Comparison of ENCODE assay signal across 14 cellular contexts in the genomic region with DNA sequence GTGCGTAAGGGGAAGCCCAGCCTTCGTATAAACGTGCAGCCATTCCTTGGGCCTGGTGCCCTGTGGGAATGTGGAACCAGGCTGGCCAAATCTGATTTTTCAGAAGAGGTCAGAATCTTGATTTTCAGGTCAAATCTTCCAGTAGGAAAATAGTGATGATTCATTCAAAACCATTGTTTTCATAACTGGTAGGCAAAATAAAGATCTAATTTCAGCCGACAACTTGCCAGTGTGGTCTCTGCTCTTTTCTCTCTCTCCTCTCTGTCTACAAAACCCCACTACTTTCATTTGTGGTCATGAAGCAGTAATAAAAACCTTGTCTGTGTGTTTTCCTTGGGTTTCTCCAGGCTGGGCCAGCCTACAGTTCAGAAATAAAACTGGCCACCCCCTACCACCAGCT.
DNase-seq lines count a peak whose midpoint lies in the region; ATAC-seq and TF ChIP-seq lines count a peak whose summit lies in the region.
"Had no signal": no experiment of that assay in that cellular context is flagged by ENCODE, and none has a peak within 500 bp of the region (broad histone marks: within the 10 kb centered on the region; RNA-seq: fewer than 3 reads in every experiment).

No MANE protein-coding gene starts in this region.

- no peak overlapping the region for H2BK120ac ChIP-seq in neuronal stem cell (ENCODE audit: low read depth, low read length)

- H3K4me1 ChIP-seq in SK-N-SH (ENCODE audit: control insufficient read depth in 1 of 2, insufficient read depth in 2 of 2, low read depth in 1 of 2, low read length in 1 of 2) (peaks cover 0 to 5% of the 10 kb centered on the region in 2 experiments; a peak in 1 of 4 replicates), fibroblast of lung (ENCODE audit: control insufficient read depth, extremely low read depth, insufficient read depth, low read length) (no peaks in the 10 kb centered on the region), neuronal stem cell (ENCODE audit: control insufficient read depth in 2 of 2, insufficient read depth in 1 of 2, low read depth in 1 of 2, low read length in 2 of 2) (peaks cover 11 to 17% of the 10 kb centered on the region in 2 donors), ovary (ENCODE audit: insufficient read depth) (peaks cover 2% of the 10 kb centered on the region)
- H3K4me1 ChIP-seq: gastrocnemius medialis, prostate gland, testis had no signal

- CTCF ChIA-PET in SK-N-SH (lab: Yijun Ruan, JAX): interaction anchor here (0.7 to 1.1 kb wide), 2 partner anchors 13 to 656 kb away, joined by 3 read pairs; no protein-coding TSS in a partner anchor

- no peak for TF ChIP-seq RAD21 in SK-N-SH (IDR thresholded peaks at IDR 0.05; ENCODE audit: low read length)

- no peak overlapping the region for H3K23ac ChIP-seq in neuronal stem cell (ENCODE audit: low read depth, low read length, poor library complexity)

- H3K27ac ChIP-seq in SK-N-SH (ENCODE audit: low read depth in 2 of 2, low read length in 1 of 2) (peak overlapping the region in 1 of 2 experiments; percentile 23; a peak in 1 of 4 replicates), fibroblast of lung (ENCODE audit: insufficient read depth, low read length) (no peak overlapping the region), neuronal stem cell (replicated peaks; ENCODE audit: low read length) (no peak overlapping the region), ovary (no peak overlapping the region)
- H3K27ac ChIP-seq: gastrocnemius medialis, prostate gland, testis had no signal

- no peaks in the 10 kb centered on the region for H3F3A ChIP-seq in SK-N-SH (replicated peaks; ENCODE audit: insufficient read depth)

- 67% methylated on average over 4 of the region's 4 CpGs for WGBS in SK-N-SH (ENCODE audit: low lambda C conversion rate)
- no CpG with 5 or more reads among the region's 4 CpGs for WGBS in neuronal stem cell (ENCODE audit: extremely low coverage in 2 of 2, insufficient read length in 2 of 2, insufficient replicate concordance in 1 of 2), 2 donors
- 35 to 60% (median 48%) methylated on average over 4 of the region's 4 CpGs for WGBS in ovary, 3 donors

- no peak overlapping the region for H2BK15ac ChIP-seq in neuronal stem cell (ENCODE audit: low read length)

- peak overlapping the region; percentile 40 for H3K4me2 ChIP-seq in SK-N-SH
- no peak overlapping the region for H3K4me2 ChIP-seq in fibroblast of lung (ENCODE audit: extremely low read depth, insufficient read depth, low read length)
- H3K4me2 ChIP-seq in neuronal stem cell (ENCODE audit: insufficient read depth, low read length, poor library complexity, severe bottlenecking): no peak overlapping the region

- H3K9me3 ChIP-seq in SK-N-SH (no peaks in the 10 kb centered on the region), fibroblast of lung (ENCODE audit: control insufficient read depth, insufficient read depth, low read depth, low read length) (no peaks in the 10 kb centered on the region), neuronal stem cell (replicated peaks in 1 of 2; ENCODE audit: control insufficient read depth in 2 of 2, insufficient read depth in 1 of 2, low read depth in 1 of 2, low read length in 2 of 2) (no peaks in the 10 kb centered on the region), ovary (no peaks in the 10 kb centered on the region)
- H3K9me3 ChIP-seq: gastrocnemius medialis, prostate gland, testis had no signal

- no peak overlapping the region for H2BK12ac ChIP-seq in neuronal stem cell (ENCODE audit: low read length)

- peak; percentile 22 for DNase-seq in ELR (ENCODE audit: low read depth)
- no peak for DNase-seq in SK-N-SH
- peak; percentile 40 to 72 for DNase-seq in fibroblast of lung (ENCODE audit: low read depth in 2 of 2)
- no peak for DNase-seq in neuronal stem cell (ENCODE audit: low spot score)
- DNase-seq in ovary: no peak
- no peak for DNase-seq in NCI-H2081 treated with DMSO at 0.1 percent for 48 hours (lab: John Stamatoyannopoulos, UW)
- DNase-seq: activated CD4-positive, alpha-beta T cell treated with anti-CD3 and anti-CD28 coated beads, Interleukin-2, amount 50 U/mL, for 4 hours; anterior cingulate cortex; gastrocnemius medialis; islet precursor cell; testis had no signal

- H2BK5ac ChIP-seq in neuronal stem cell (ENCODE audit: low read length): no peak overlapping the region

- H3K36me3 ChIP-seq in SK-N-SH (replicated peaks in 1 of 2; ENCODE audit: control insufficient read depth in 1 of 2, insufficient read depth in 2 of 2, low read length in 1 of 2): no peaks in the 10 kb centered on the region
- H3K36me3 ChIP-seq in fibroblast of lung (ENCODE audit: control insufficient read depth, insufficient read depth, low read length): no peaks in the 10 kb centered on the region
- H3K36me3 ChIP-seq in neuronal stem cell (replicated peaks in 1 of 2; ENCODE audit: control insufficient read depth in 2 of 2, insufficient read depth in 2 of 2, low read length in 2 of 2): no peaks in the 10 kb centered on the region
- H3K36me3 ChIP-seq in ovary: no peaks in the 10 kb centered on the region
- H3K36me3 ChIP-seq: gastrocnemius medialis, prostate gland had no signal

- no peak for TF ChIP-seq POLR2A in ovary (IDR thresholded peaks at IDR 0.05)

- H3K4me3 ChIP-seq in SK-N-SH (ENCODE audit: low read depth in 2 of 2, low read length in 1 of 2) (no peak overlapping the region), fibroblast of lung (replicated peaks in 1 of 4; ENCODE audit: control extremely low read depth in 1 of 4, insufficient read depth in 1 of 4, low read depth in 3 of 4, low read length in 4 of 4) (no peak overlapping the region), neuronal stem cell (ENCODE audit: low read length in 2 of 2) (no peak overlapping the region), ovary (no peak overlapping the region)
- H3K4me3 ChIP-seq: gastrocnemius medialis, prostate gland, testis had no signal

- H2AK5ac ChIP-seq in neuronal stem cell (ENCODE audit: low read depth, low read length): peak overlapping the region; percentile 86

- H4K8ac ChIP-seq in neuronal stem cell (ENCODE audit: low read depth, low read length): no peak overlapping the region

- H3K18ac ChIP-seq in neuronal stem cell (ENCODE audit: low read length): peak overlapping the region; percentile 16

- H4K91ac ChIP-seq in neuronal stem cell (ENCODE audit: low read depth, low read length, poor library complexity): no peak overlapping the region

- no peaks in the 10 kb centered on the region for H3K79me1 ChIP-seq in neuronal stem cell (ENCODE audit: low read depth, low read length)

- no peak for TF ChIP-seq EP300 in SK-N-SH (IDR thresholded peaks at IDR 0.05; ENCODE audit: borderline replicate concordance in 1 of 2, low read depth in 1 of 2, low read length in 1 of 2)
- TF ChIP-seq EP300 in ovary (IDR thresholded peaks at IDR 0.05): no peak

- no peaks in the 10 kb centered on the region for H3K79me2 ChIP-seq in SK-N-SH (ENCODE audit: insufficient read depth)
- no peaks in the 10 kb centered on the region for H3K79me2 ChIP-seq in fibroblast of lung (ENCODE audit: control insufficient read depth, insufficient read depth, low read length)

- peaks cover 29% of the 10 kb centered on the region for H4K20me1 ChIP-seq in SK-N-SH (ENCODE audit: insufficient read depth)
- no peaks in the 10 kb centered on the region for H4K20me1 ChIP-seq in fibroblast of lung (ENCODE audit: control insufficient read depth, extremely low read depth, insufficient read depth, low read length)

- no peaks in the 10 kb centered on the region for H3K9me2 ChIP-seq in SK-N-SH

- H3K27me3 ChIP-seq in SK-N-SH (ENCODE audit: insufficient read depth) (no peaks in the 10 kb centered on the region), fibroblast of lung (ENCODE audit: control insufficient read depth, insufficient read depth, low read length) (no peaks in the 10 kb centered on the region), neuronal stem cell (ENCODE audit: control insufficient read depth in 3 of 3, insufficient read depth in 3 of 3, low read depth in 1 of 3, low read length in 3 of 3) (no peaks in the 10 kb centered on the region), ovary (no peaks in the 10 kb centered on the region)
- H3K27me3 ChIP-seq: gastrocnemius medialis, testis had no signal

- no peak overlapping the region for H3K9ac ChIP-seq in SK-N-SH
- H3K9ac ChIP-seq in fibroblast of lung (ENCODE audit: insufficient read depth, low read length): no peak overlapping the region
- H3K9ac ChIP-seq in neuronal stem cell (ENCODE audit: low read depth, low read length, poor library complexity): no peak overlapping the region

- POLR2A ChIA-PET in SK-N-SH (lab: Yijun Ruan, JAX): no interaction called here

- H3K14ac ChIP-seq in neuronal stem cell (ENCODE audit: low read length): no peak overlapping the region

- intact Hi-C loops in ovary (cut with DNase I): no loop called here

- H2AFZ ChIP-seq in SK-N-SH (ENCODE audit: low read depth) (no peak overlapping the region), fibroblast of lung (ENCODE audit: low read length) (no peak overlapping the region), neuronal stem cell (ENCODE audit: low read length) (no peak overlapping the region)

- TF ChIP-seq CTCF in SK-N-SH (IDR thresholded peaks at IDR 0.05): no peak
- TF ChIP-seq CTCF in fibroblast of lung (conservative IDR thresholded peaks at IDR 0.05 in 1 of 2, IDR thresholded peaks at IDR 0.05 in 1 of 2; ENCODE audit: low read depth in 1 of 2, low read length in 2 of 2): no peak
- TF ChIP-seq CTCF in ovary (IDR thresholded peaks at IDR 0.05): no peak

- no peak for ATAC-seq in HG03457 (IDR thresholded peaks at IDR 0.05; ENCODE audit: unreplicated experiment)
- no peak for ATAC-seq in HG03196 (IDR thresholded peaks at IDR 0.05; ENCODE audit: unreplicated experiment)
- ATAC-seq: gastrocnemius medialis had no signal

- H3K4ac ChIP-seq in neuronal stem cell (ENCODE audit: low read length): no peak overlapping the region

TF ChIP-seq in SK-N-SH, 30 proteins besides CTCF, POLR2A, EP300 and RAD21:
- peak; percentile 16; the same call in 1 of the 2 replicates for TF ChIP-seq TCF12 (IDR thresholded peaks at IDR 0.05)
- TF ChIP-seq FOSL2 (IDR thresholded peaks at IDR 0.05; ENCODE audit: borderline replicate concordance, low read depth): 0 out of 2 replicates have a peak, but pooled peaks have one; percentile 24
- TF ChIP-seq, protein P1, sequence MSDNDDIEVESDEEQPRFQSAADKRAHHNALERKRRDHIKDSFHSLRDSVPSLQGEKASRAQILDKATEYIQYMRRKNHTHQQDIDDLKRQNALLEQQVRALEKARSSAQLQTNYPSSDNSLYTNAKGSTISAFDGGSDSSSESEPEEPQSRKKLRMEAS (IDR thresholded peaks at IDR 0.05; ENCODE audit: low read depth): no peak

Comparison
In these comparisons a context has a peak if more than half of its experiments do, and no peak if none do; other contexts are left out.
1. DNase-seq: peak in ELR (single experiment) and fibroblast of lung (2 of 2); none in SK-N-SH (single experiment), neuronal stem cell (single experiment), ovary (0 of 5) and NCI-H2081 treated with DMSO at 0.1 percent for 48 hours (single experiment).